23 cellular contexts compared by ENCODE assay signal in genomic region chr6:148140772-148141557, GRCh38.
A peak's percentile ranks its signal among the peaks of the same experiment; 100 is the strongest.
DNase-seq lines count a peak whose midpoint lies in the region; ATAC-seq, FAIRE-seq and TF ChIP-seq lines count a peak whose summit lies in the region.
"Had no signal": no experiment of that assay in that cellular context is flagged by ENCODE, and none has a peak within 500 bp of the region (broad histone marks: within the 10 kb centered on the region; RNA-seq: fewer than 3 reads in every experiment).

No MANE protein-coding gene starts in this region.

- H3K36me3 Mint-ChIP-seq in HFFc6 (ENCODE audit: low read depth): no peaks in the 10 kb centered on the region
- H3K36me3 Mint-ChIP-seq: CD4-positive, CD25-positive, alpha-beta regulatory T cell; natural killer cell treated with Interleukin-12 subunit alpha and Interleukin-12 subunit beta and Interleukin-15 and Interleukin-18, amount 100 ng/mL, for 72 hours had no signal

- H3K27me3 Mint-ChIP-seq in HFFc6 (ENCODE audit: insufficient read depth): peaks cover 6% of the 10 kb centered on the region

- H3K4me1 Mint-ChIP-seq in HFFc6 (ENCODE audit: low read depth): peaks cover 21% of the 10 kb centered on the region
- H3K4me1 Mint-ChIP-seq: activated T-helper 17 cell treated with anti-CD3 and anti-CD28 coated beads, Interleukin-2, amount 50 U/mL, for 72 hours had no signal

- DNase-seq in Caki2 (ENCODE audit: low read depth): peak; percentile 67
- DNase-seq in HFFc6: no peak
- peak; percentile 2 for DNase-seq in adipocyte (ENCODE audit: low read depth)
- peak; percentile 1 for DNase-seq in fibroblast of the aortic adventitia (ENCODE audit: low read depth)
- no peak for DNase-seq in AG08396 (ENCODE audit: low spot score)
- no peak for DNase-seq in head of caudate nucleus
- DNase-seq in pancreas: no peak
- DNase-seq: activated CD4-positive, alpha-beta T cell treated with anti-CD3 and anti-CD28 coated beads, Interleukin-2, amount 10 ng/mL, durations not matched to agents 7 days and 5 days; CD4-positive, CD25-positive, alpha-beta regulatory T cell; IMR-90; left cardiac atrium; NCI-H2171 treated with DMSO at 0.1 percent for 48 hours; NCI-H774; SHP77 treated with DMSO at 0.1 percent for 48 hours; stimulated activated CD4-positive, alpha-beta T cell treated with anti-CD3 and anti-CD28 coated beads, Interleukin-2, amount 100 ng/mL, for 24 hours; stimulated activated naive CD4-positive, alpha-beta T cell treated with Interleukin-2 at 50 U/mL for 16 hours; T-helper 1 cell had no signal

- peak overlapping the region; percentile 54 for H3K27ac Mint-ChIP-seq in HFFc6
- H3K27ac Mint-ChIP-seq: activated CD4-positive, alpha-beta T cell treated with anti-CD3 and anti-CD28 coated beads, Interleukin-2, amount 10 ng/mL, durations not matched to agents 7 days and 5 days; activated T-helper 17 cell treated with anti-CD3 and anti-CD28 coated beads, Interleukin-2, amount 50 U/mL, for 72 hours; CD4-positive, CD25-positive, alpha-beta regulatory T cell; natural killer cell treated with Interleukin-12 subunit alpha and Interleukin-12 subunit beta and Interleukin-15 and Interleukin-18, amount 100 ng/mL, for 72 hours had no signal

- no peak overlapping the region for H3K9ac ChIP-seq in adipocyte (ENCODE audit: low read length)

- no peak for FAIRE-seq in pancreas (lab: Jason Lieb, UNC)
- FAIRE-seq: endometrium had no signal

- H3K27ac ChIP-seq in pancreas: no peak overlapping the region
- H3K27ac ChIP-seq: coronary artery, skin epidermis had no signal

- in situ Hi-C loops in Caki2 (cut with HindIII; ENCODE audit: low pct_unique_long_range_greater_than_20kb, low sequenced_read_pairs): no loop called here

- H3K36me3 ChIP-seq in adipocyte (ENCODE audit: control insufficient read depth, insufficient read depth, low read length, severe bottlenecking): no peaks in the 10 kb centered on the region
- no peaks in the 10 kb centered on the region for H3K36me3 ChIP-seq in pancreas

- intact Hi-C loops in head of caudate nucleus (cut with DNase I): no loop called here
- intact Hi-C loops in pancreas (cut with DNase I): no loop called here

- H3K4me3 ChIP-seq in adipocyte (ENCODE audit: low read length) (no peak overlapping the region), fibroblast of the aortic adventitia (ENCODE audit: low read depth, low read length) (no peak overlapping the region), pancreas (no peak overlapping the region)
- H3K4me3 ChIP-seq: coronary artery, skin epidermis had no signal

- no peaks in the 10 kb centered on the region for H3K9me3 ChIP-seq in adipocyte (ENCODE audit: control insufficient read depth, low read length)
- no peaks in the 10 kb centered on the region for H3K9me3 ChIP-seq in pancreas

- 80 to 92% methylated on average over 5 of the region's 5 CpGs for WGBS in pancreas, 2 donors

- H3K27me3 ChIP-seq in adipocyte (replicated peaks; ENCODE audit: control insufficient read depth, insufficient read depth, low read length) (peaks cover 8% of the 10 kb centered on the region), pancreas (peaks cover 0 to 9% (median 0%) of the 10 kb centered on the region in 4 donors)

- ATAC-seq in pancreas (no peak), HG02852 (IDR thresholded peaks at IDR 0.05; ENCODE audit: unreplicated experiment) (no peak)
- ATAC-seq: activated T-helper 17 cell treated with anti-CD3 and anti-CD28 coated beads, Interleukin-2, amount 50 U/mL, for 72 hours; left cardiac atrium; natural killer cell treated with Interleukin-12 subunit alpha and Interleukin-12 subunit beta and Interleukin-15 and Interleukin-18, amount 100 ng/mL, for 72 hours had no signal

- no peak for TF ChIP-seq CTCF in HFFc6 (IDR thresholded peaks at IDR 0.05)
- TF ChIP-seq CTCF in fibroblast of the aortic adventitia (IDR thresholded peaks at IDR 0.05; ENCODE audit: insufficient read depth, low read length): no peak
- no peak for TF ChIP-seq CTCF in pancreas (IDR thresholded peaks at IDR 0.05)

- H3K4me1 ChIP-seq in adipocyte (ENCODE audit: control insufficient read depth, insufficient read depth, low read length) (no peaks in the 10 kb centered on the region), pancreas (peaks cover 0 to 4% (median 0%) of the 10 kb centered on the region in 3 donors)

- peak overlapping the region; percentile 52 for H3K4me3 Mint-ChIP-seq in HFFc6
- H3K4me3 Mint-ChIP-seq: activated CD4-positive, alpha-beta T cell treated with anti-CD3 and anti-CD28 coated beads, Interleukin-2, amount 10 ng/mL, durations not matched to agents 7 days and 5 days; activated T-helper 17 cell treated with anti-CD3 and anti-CD28 coated beads, Interleukin-2, amount 50 U/mL, for 72 hours; CD4-positive, CD25-positive, alpha-beta regulatory T cell; natural killer cell treated with Interleukin-12 subunit alpha and Interleukin-12 subunit beta and Interleukin-15 and Interleukin-18, amount 100 ng/mL, for 72 hours had no signal

- H3K9me3 Mint-ChIP-seq in HFFc6: no peaks in the 10 kb centered on the region; the same call in 1 of the 2 replicates
- H3K9me3 Mint-ChIP-seq: activated T-helper 17 cell treated with anti-CD3 and anti-CD28 coated beads, Interleukin-2, amount 50 U/mL, for 72 hours had no signal

Comparison
In these comparisons a context has a peak if more than half of its experiments do, and no peak if none do; other contexts are left out.
1. DNase-seq: peak in Caki2 (single experiment), adipocyte (single experiment) and fibroblast of the aortic adventitia (single experiment); none in HFFc6 (single experiment), AG08396 (single experiment), head of caudate nucleus (0 of 42) and pancreas (0 of 6).